ENCODE assay signal across 19 cellular contexts in the genomic region with DNA sequence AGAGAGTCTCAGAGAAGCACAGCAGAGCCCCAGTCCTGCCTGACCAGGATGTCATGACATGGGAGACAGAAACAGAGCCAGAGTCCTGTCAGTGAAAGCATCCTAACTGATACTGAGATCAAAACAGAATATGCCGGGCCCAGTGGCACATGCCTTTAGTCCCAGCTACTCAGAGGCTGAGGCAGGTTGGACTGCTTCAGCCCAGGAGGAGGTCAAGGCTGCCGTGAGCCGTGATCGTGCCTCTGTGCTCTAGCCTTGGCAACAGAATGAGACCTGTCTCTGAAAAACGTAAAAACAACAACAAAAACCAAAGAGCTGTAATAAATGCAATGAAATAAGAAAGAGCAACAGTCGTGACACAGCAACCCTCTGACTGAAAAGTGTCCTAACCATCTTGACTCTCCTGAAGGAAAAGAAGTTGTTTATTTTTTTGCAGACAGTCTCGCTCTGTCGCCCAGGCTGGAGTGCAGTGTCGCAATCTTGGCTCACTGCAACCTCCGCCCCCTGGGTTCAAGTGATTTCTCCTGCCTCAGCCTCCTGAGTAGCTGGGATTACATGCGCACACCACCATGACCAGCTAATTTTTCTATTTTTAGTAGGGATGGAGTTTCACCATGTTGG.
DNase-seq lines count a peak whose midpoint lies in the region; ATAC-seq and TF ChIP-seq lines count a peak whose summit lies in the region.
"Had no signal": no experiment of that assay in that cellular context is flagged by ENCODE, and none has a peak within 500 bp of the region (broad histone marks: within the 10 kb centered on the region; RNA-seq: fewer than 3 reads in every experiment).

No MANE protein-coding gene starts in this region.

- ATAC-seq in naive thymus-derived CD4-positive, alpha-beta T cell = no peak
- peak; percentile 33 for ATAC-seq in upper lobe of right lung
- ATAC-seq: A549; activated CD8-positive, alpha-beta T cell treated with anti-CD3 and anti-CD28 coated beads for 36 hours had no signal

- H3K27me3 Mint-ChIP-seq in activated naive CD4-positive, alpha-beta T cell treated with anti-CD3 and anti-CD28 coated beads, Interleukin-2, amount 10 ng/mL, durations not matched to agents 7 days and 5 days = no peaks in the 10 kb centered on the region
- H3K27me3 Mint-ChIP-seq in naive thymus-derived CD4-positive, alpha-beta T cell = no peaks in the 10 kb centered on the region
- H3K27me3 Mint-ChIP-seq: activated CD8-positive, alpha-beta T cell treated with anti-CD3 and anti-CD28 coated beads for 36 hours; CD4-positive, alpha-beta memory T cell had no signal

- H3K27ac Mint-ChIP-seq in activated naive CD4-positive, alpha-beta T cell treated with anti-CD3 and anti-CD28 coated beads, Interleukin-2, amount 10 ng/mL, durations not matched to agents 7 days and 5 days = peak overlapping the region; percentile 47
- H3K27ac Mint-ChIP-seq in naive thymus-derived CD4-positive, alpha-beta T cell = peak overlapping the region in 7 of 9 donors; percentile 1 to 74 (median 67)
- H3K27ac Mint-ChIP-seq: activated CD8-positive, alpha-beta T cell treated with anti-CD3 and anti-CD28 coated beads for 36 hours had no signal

- no peak for TF ChIP-seq POLR2A in breast epithelium (IDR thresholded peaks at IDR 0.05)

- peaks cover 32% of the 10 kb centered on the region for H3K4me1 Mint-ChIP-seq in activated naive CD4-positive, alpha-beta T cell treated with anti-CD3 and anti-CD28 coated beads, Interleukin-2, amount 10 ng/mL, durations not matched to agents 7 days and 5 days
- H3K4me1 Mint-ChIP-seq in naive thymus-derived CD4-positive, alpha-beta T cell = peaks cover 24 to 66% (median 48%) of the 10 kb centered on the region in 7 donors

- H3K4me1 ChIP-seq in breast epithelium = peaks cover 0 to 6% of the 10 kb centered on the region in 2 donors
- peaks cover 3 to 19% of the 10 kb centered on the region in 2 donors for H3K4me1 ChIP-seq in naive thymus-derived CD4-positive, alpha-beta T cell (ENCODE audit: control insufficient read depth in 2 of 2, insufficient read depth in 2 of 2, low read length in 2 of 2)
- peaks cover 4% of the 10 kb centered on the region for H3K4me1 ChIP-seq in upper lobe of right lung
- H3K4me1 ChIP-seq: A549 had no signal

- no peaks in the 10 kb centered on the region for H3K9me3 Mint-ChIP-seq in activated naive CD4-positive, alpha-beta T cell treated with anti-CD3 and anti-CD28 coated beads, Interleukin-2, amount 10 ng/mL, durations not matched to agents 7 days and 5 days
- no peaks in the 10 kb centered on the region for H3K9me3 Mint-ChIP-seq in naive thymus-derived CD4-positive, alpha-beta T cell
- H3K9me3 Mint-ChIP-seq: activated CD8-positive, alpha-beta T cell treated with anti-CD3 and anti-CD28 coated beads for 36 hours; CD4-positive, alpha-beta memory T cell had no signal

- CTCF ChIA-PET in activated naive CD4-positive, alpha-beta T cell treated with anti-CD3 and anti-CD28 coated beads, Interleukin-2, amount 10 ng/mL, durations not matched to agents 7 days and 5 days (lab: Charles Lee) = no interaction called here
- CTCF ChIA-PET in naive thymus-derived CD4-positive, alpha-beta T cell (lab: Charles Lee) = interaction anchor here (0.5 kb wide), 1 partner anchor 58 kb away, joined by 3 read pairs; no protein-coding TSS in a partner anchor

- H3K36me3 Mint-ChIP-seq in activated naive CD4-positive, alpha-beta T cell treated with anti-CD3 and anti-CD28 coated beads, Interleukin-2, amount 10 ng/mL, durations not matched to agents 7 days and 5 days = peaks cover 27% of the 10 kb centered on the region
- H3K36me3 Mint-ChIP-seq in naive thymus-derived CD4-positive, alpha-beta T cell = peaks cover 0 to 27% (median 20%) of the 10 kb centered on the region in 5 donors

- H3K4me3 ChIP-seq in breast epithelium (no peak overlapping the region), upper lobe of right lung (no peak overlapping the region)
- no peak overlapping the region for H3K4me3 ChIP-seq in naive thymus-derived CD4-positive, alpha-beta T cell (ENCODE audit: low read length)
- H3K4me3 ChIP-seq: A549, heart right ventricle, ovary had no signal

- no peaks in the 10 kb centered on the region for H3K9me3 ChIP-seq in breast epithelium
- no peaks in the 10 kb centered on the region for H3K9me3 ChIP-seq in naive thymus-derived CD4-positive, alpha-beta T cell (ENCODE audit: control insufficient read depth in 2 of 3, low read length in 3 of 3)
- no peaks in the 10 kb centered on the region for H3K9me3 ChIP-seq in upper lobe of right lung
- H3K9me3 ChIP-seq: A549, heart right ventricle, ovary had no signal

- H3K27ac ChIP-seq in breast epithelium (peak overlapping the region; percentile 42 to 50), upper lobe of right lung (peak overlapping the region; percentile 0)
- H3K27ac ChIP-seq in naive thymus-derived CD4-positive, alpha-beta T cell (ENCODE audit: low read depth, low read length) = no peak overlapping the region
- H3K27ac ChIP-seq: A549, VCaP had no signal

- TF ChIP-seq CTCF in breast epithelium (IDR thresholded peaks at IDR 0.05) = no peak
- TF ChIP-seq CTCF in upper lobe of right lung (IDR thresholded peaks at IDR 0.05) = no peak

- H3K27me3 ChIP-seq in breast epithelium (no peaks in the 10 kb centered on the region), upper lobe of right lung (no peaks in the 10 kb centered on the region)
- H3K27me3 ChIP-seq in naive thymus-derived CD4-positive, alpha-beta T cell (ENCODE audit: control insufficient read depth in 2 of 2, insufficient read depth in 2 of 2, low read length in 2 of 2) = no peaks in the 10 kb centered on the region
- H3K27me3 ChIP-seq: heart right ventricle, ovary had no signal

- H3K36me3 ChIP-seq in breast epithelium = no peaks in the 10 kb centered on the region
- H3K36me3 ChIP-seq in naive thymus-derived CD4-positive, alpha-beta T cell (ENCODE audit: control insufficient read depth in 2 of 3, insufficient read depth in 3 of 3, low read length in 3 of 3) = peaks cover 0 to 11% (median 0%) of the 10 kb centered on the region in 3 experiments
- no peaks in the 10 kb centered on the region for H3K36me3 ChIP-seq in upper lobe of right lung
- H3K36me3 ChIP-seq: ovary had no signal

- H3K4me3 Mint-ChIP-seq in activated naive CD4-positive, alpha-beta T cell treated with anti-CD3 and anti-CD28 coated beads, Interleukin-2, amount 10 ng/mL, durations not matched to agents 7 days and 5 days = no peak overlapping the region
- H3K4me3 Mint-ChIP-seq in naive thymus-derived CD4-positive, alpha-beta T cell = peak overlapping the region in 1 of 10 donors; percentile 47
- H3K4me3 Mint-ChIP-seq: activated CD8-positive, alpha-beta T cell treated with anti-CD3 and anti-CD28 coated beads for 36 hours; CD4-positive, alpha-beta memory T cell had no signal

- POLR2A ChIA-PET in naive thymus-derived CD4-positive, alpha-beta T cell (lab: Charles Lee) = no interaction called here

- intact Hi-C loops in breast epithelium (cut with DNase I; ENCODE audit: low total_unique reads) = no loop called here
- intact Hi-C loops in naive thymus-derived CD4-positive, alpha-beta T cell (cut with micrococcal nuclease) = no loop called here
- intact Hi-C loops in upper lobe of right lung (cut with DNase I) = no loop called here

- no peak for DNase-seq in activated naive CD4-positive, alpha-beta T cell treated with anti-CD3 and anti-CD28 coated beads, Interleukin-2, amount 10 ng/mL, durations not matched to agents 7 days and 5 days
- no peak for DNase-seq in activated naive CD4-positive, alpha-beta T cell treated with anti-CD3 and anti-CD28 coated beads, Interleukin-2, amount 50 U/mL, for 16 hours
- no peak for DNase-seq in breast epithelium (ENCODE audit: low spot score in 2 of 2)
- DNase-seq in naive thymus-derived CD4-positive, alpha-beta T cell = no peak
- no peak for DNase-seq in upper lobe of right lung
- DNase-seq in NCI-H187 (lab: John Stamatoyannopoulos, UW) = no peak
- no peak for DNase-seq in retina
- DNase-seq in H4 (ENCODE audit: low spot score) = no peak
- DNase-seq: activated CD8-positive, alpha-beta T cell treated with anti-CD3 and anti-CD28 coated beads for 36 hours; CD4-positive, alpha-beta memory T cell; heart right ventricle; islet precursor cell; KG1; NCI-H1105; RPMI8226; SW 1271 had no signal
